In genomic region chr13:109009756-109010155, GRCh38 we compare ENCODE assay signal across 33 cellular contexts.
"Had no signal": no experiment of that assay in that cellular context is flagged by ENCODE, and none has a peak within 500 bp of the region (broad histone marks: within the 10 kb centered on the region; RNA-seq: fewer than 3 reads in every experiment).

No MANE protein-coding gene starts in this region.

- H3K4me3 Mint-ChIP-seq: activated B cell treated with CpG ODN at 0.5 μM for 24 hours; activated CD4-positive, alpha-beta memory T cell treated with anti-CD3 and anti-CD28 coated beads for 36 hours; activated CD4-positive, alpha-beta T cell treated with anti-CD3 and anti-CD28 coated beads, Interleukin-2, amount 10 ng/mL, durations not matched to agents 24 days and 14 days; activated CD8-positive, alpha-beta memory T cell treated with anti-CD3 and anti-CD28 coated beads, Interleukin-2, amount 10 ng/mL, durations not matched to agents 7 days and 5 days; activated CD8-positive, alpha-beta T cell treated with anti-CD3 and anti-CD28 coated beads, Interleukin-2, amount 10 ng/mL, durations not matched to agents 7 days and 5 days; activated naive CD4-positive, alpha-beta T cell treated with anti-CD3 and anti-CD28 coated beads, Interleukin-2, amount 10 ng/mL, durations not matched to agents 7 days and 5 days; activated naive CD4-positive, alpha-beta T cell treated with anti-CD3 and anti-CD28 coated beads, Interleukin-2, amount 50 U/mL, for 24 hours; activated naive CD8-positive, alpha-beta T cell treated with anti-CD3 and anti-CD28 coated beads for 36 hours; activated T-cell treated with anti-CD3 and anti-CD28 coated beads, Interleukin-2, amount 50 U/mL, for 24 hours; T-helper 1 cell treated with Interleukin-12 subunit alpha and Interleukin-12 subunit beta and Interleukin-4 antibody, amounts not matched to agents 30 μg/mL and 1 μg/mL, for 36 hours; T-helper 2 cell treated with Interferon-gamma antibody and Interleukin-4, amounts not matched to agents 5 μg/mL and 100 μg/mL, for 36 hours had no signal

- H3K36me3 Mint-ChIP-seq: activated CD4-positive, alpha-beta memory T cell treated with anti-CD3 and anti-CD28 coated beads for 36 hours; activated CD8-positive, alpha-beta memory T cell treated with anti-CD3 and anti-CD28 coated beads, Interleukin-2, amount 10 ng/mL, durations not matched to agents 7 days and 5 days; activated naive CD4-positive, alpha-beta T cell treated with anti-CD3 and anti-CD28 coated beads, Interleukin-2, amount 10 ng/mL, durations not matched to agents 7 days and 5 days; activated naive CD4-positive, alpha-beta T cell treated with anti-CD3 and anti-CD28 coated beads, Interleukin-2, amount 50 U/mL, for 24 hours; activated naive CD8-positive, alpha-beta T cell treated with anti-CD3 and anti-CD28 coated beads for 36 hours had no signal

- H3K27ac Mint-ChIP-seq: activated B cell treated with CpG ODN at 0.5 μM for 24 hours; activated CD4-positive, alpha-beta memory T cell treated with anti-CD3 and anti-CD28 coated beads for 36 hours; activated CD4-positive, alpha-beta T cell treated with anti-CD3 and anti-CD28 coated beads, Interleukin-2, amount 10 ng/mL, durations not matched to agents 24 days and 14 days; activated CD8-positive, alpha-beta memory T cell treated with anti-CD3 and anti-CD28 coated beads, Interleukin-2, amount 10 ng/mL, durations not matched to agents 7 days and 5 days; activated CD8-positive, alpha-beta T cell treated with anti-CD3 and anti-CD28 coated beads, Interleukin-2, amount 10 ng/mL, durations not matched to agents 7 days and 5 days; activated naive CD4-positive, alpha-beta T cell treated with anti-CD3 and anti-CD28 coated beads, Interleukin-2, amount 10 ng/mL, durations not matched to agents 7 days and 5 days; activated naive CD4-positive, alpha-beta T cell treated with anti-CD3 and anti-CD28 coated beads, Interleukin-2, amount 50 U/mL, for 24 hours; activated naive CD8-positive, alpha-beta T cell treated with anti-CD3 and anti-CD28 coated beads for 36 hours; activated T-cell treated with anti-CD3 and anti-CD28 coated beads, Interleukin-2, amount 50 U/mL, for 24 hours; activated T-helper 2 cell treated with anti-CD3 and anti-CD28 coated beads, Interferon-gamma antibody, Interleukin-2, Interleukin-4, amounts not matched to agents 10 μg/mL and 5 μg/mL and 100 μg/mL, durations not matched to agents 14 hours and 24 hours and 36 hours; T-helper 1 cell treated with Interleukin-12 subunit alpha and Interleukin-12 subunit beta and Interleukin-4 antibody, amounts not matched to agents 30 μg/mL and 1 μg/mL, for 36 hours; T-helper 2 cell treated with Interferon-gamma antibody and Interleukin-4, amounts not matched to agents 5 μg/mL and 100 μg/mL, for 36 hours had no signal

- H3K36me3 ChIP-seq: adrenal gland, brain microvascular endothelial cell, breast epithelium had no signal

- H3K4me1 Mint-ChIP-seq: activated B cell treated with CpG ODN at 0.5 μM for 24 hours; activated CD4-positive, alpha-beta T cell treated with anti-CD3 and anti-CD28 coated beads, Interleukin-2, amount 10 ng/mL, durations not matched to agents 24 days and 14 days; activated CD8-positive, alpha-beta memory T cell treated with anti-CD3 and anti-CD28 coated beads, Interleukin-2, amount 10 ng/mL, durations not matched to agents 7 days and 5 days; activated naive CD4-positive, alpha-beta T cell treated with anti-CD3 and anti-CD28 coated beads, Interleukin-2, amount 10 ng/mL, durations not matched to agents 7 days and 5 days; activated naive CD4-positive, alpha-beta T cell treated with anti-CD3 and anti-CD28 coated beads, Interleukin-2, amount 50 U/mL, for 24 hours; activated naive CD8-positive, alpha-beta T cell treated with anti-CD3 and anti-CD28 coated beads for 36 hours had no signal

- H3K27ac ChIP-seq: adrenal gland, body of pancreas, brain microvascular endothelial cell, breast epithelium, VCaP had no signal

- H3K27me3 ChIP-seq: adrenal gland, body of pancreas, brain microvascular endothelial cell, breast epithelium had no signal

- H3K9me3 ChIP-seq: adrenal gland, body of pancreas, breast epithelium had no signal

- ATAC-seq: activated CD8-positive, alpha-beta memory T cell treated with anti-CD3 and anti-CD28 coated beads, Interleukin-2, amount 10 ng/mL, durations not matched to agents 7 days and 5 days; activated CD8-positive, alpha-beta T cell treated with anti-CD3 and anti-CD28 coated beads, Interleukin-2, amount 10 ng/mL, durations not matched to agents 7 days and 5 days; body of pancreas had no signal

- H3K4me1 ChIP-seq: adrenal gland, body of pancreas, breast epithelium had no signal

- H3K27me3 Mint-ChIP-seq: activated CD4-positive, alpha-beta memory T cell treated with anti-CD3 and anti-CD28 coated beads for 36 hours; activated CD4-positive, alpha-beta T cell treated with anti-CD3 and anti-CD28 coated beads, Interleukin-2, amount 10 ng/mL, durations not matched to agents 24 days and 14 days; activated CD8-positive, alpha-beta memory T cell treated with anti-CD3 and anti-CD28 coated beads, Interleukin-2, amount 10 ng/mL, durations not matched to agents 7 days and 5 days; activated naive CD4-positive, alpha-beta T cell treated with anti-CD3 and anti-CD28 coated beads, Interleukin-2, amount 10 ng/mL, durations not matched to agents 7 days and 5 days; activated naive CD4-positive, alpha-beta T cell treated with anti-CD3 and anti-CD28 coated beads, Interleukin-2, amount 50 U/mL, for 24 hours; activated naive CD8-positive, alpha-beta T cell treated with anti-CD3 and anti-CD28 coated beads for 36 hours had no signal

- DNase-seq: activated B cell treated with CpG ODN at 0.5 μM for 24 hours; activated CD4-positive, alpha-beta memory T cell treated with anti-CD3 and anti-CD28 coated beads for 36 hours; activated CD4-positive, alpha-beta T cell treated with anti-CD3 and anti-CD28 coated beads for 4 hours; activated CD4-positive, alpha-beta T cell treated with anti-CD3 and anti-CD28 coated beads, Interleukin-2, amount 10 ng/mL, durations not matched to agents 24 days and 14 days; activated CD4-positive, alpha-beta T cell treated with anti-CD3 and anti-CD28 coated beads, Interleukin-2, amount 50 U/mL, for 1 hour; activated CD4-positive, alpha-beta T cell treated with anti-CD3 and anti-CD28 coated beads, Interleukin-2, amount 50 U/mL, for 4 hours; activated CD4-positive, CD25-positive, alpha-beta regulatory T cell treated with anti-CD3 and anti-CD28 coated beads, Interleukin-2, amount 50 U/mL, for 72 hours; activated CD8-positive, alpha-beta memory T cell treated with anti-CD3 and anti-CD28 coated beads for 24 hours; activated CD8-positive, alpha-beta memory T cell treated with anti-CD3 and anti-CD28 coated beads, Interleukin-2, amount 10 ng/mL, durations not matched to agents 7 days and 5 days; activated CD8-positive, alpha-beta memory T cell treated with anti-CD3 and anti-CD28 coated beads, Interleukin-2, amount 50 U/mL, for 48 hours; activated CD8-positive, alpha-beta T cell treated with anti-CD3 and anti-CD28 coated beads, Interleukin-2, amount 10 ng/mL, durations not matched to agents 7 days and 5 days; activated effector memory CD4-positive, alpha-beta T cell treated with Interleukin-2 at 50 U/mL for 16 hours; activated gamma-delta T cell; activated naive CD4-positive, alpha-beta T cell treated with anti-CD3 and anti-CD28 coated beads, Interleukin-2, amount 10 ng/mL, durations not matched to agents 7 days and 5 days; activated naive CD4-positive, alpha-beta T cell treated with Interleukin-2 at 50 U/mL for 16 hours; activated naive CD8-positive, alpha-beta T cell treated with anti-CD3 and anti-CD28 coated beads for 36 hours; activated T-cell treated with anti-CD3 and anti-CD28 coated beads, Interleukin-2, amount 50 U/mL, for 24 hours; activated T-cell treated with anti-CD3 and anti-CD28 coated beads, Interleukin-2, amount 50 U/mL, for 48 hours; adrenal gland; amniotic stem cell; aorta; body of pancreas; brain microvascular endothelial cell; central memory CD4-positive, alpha-beta T cell; T-helper 1 cell; T-helper 2 cell; T-helper 9 cell had no signal

- H3K4me3 ChIP-seq: adrenal gland, body of pancreas, breast epithelium had no signal

- H3K9me3 Mint-ChIP-seq: activated CD4-positive, alpha-beta memory T cell treated with anti-CD3 and anti-CD28 coated beads for 36 hours; activated CD4-positive, alpha-beta T cell treated with anti-CD3 and anti-CD28 coated beads, Interleukin-2, amount 10 ng/mL, durations not matched to agents 24 days and 14 days; activated naive CD4-positive, alpha-beta T cell treated with anti-CD3 and anti-CD28 coated beads, Interleukin-2, amount 10 ng/mL, durations not matched to agents 7 days and 5 days; activated naive CD4-positive, alpha-beta T cell treated with anti-CD3 and anti-CD28 coated beads, Interleukin-2, amount 50 U/mL, for 24 hours; activated naive CD8-positive, alpha-beta T cell treated with anti-CD3 and anti-CD28 coated beads for 36 hours; activated T-cell treated with anti-CD3 and anti-CD28 coated beads, Interleukin-2, amount 50 U/mL, for 24 hours; activated T-helper 2 cell treated with anti-CD3 and anti-CD28 coated beads, Interferon-gamma antibody, Interleukin-2, Interleukin-4, amounts not matched to agents 10 μg/mL and 5 μg/mL and 100 μg/mL, durations not matched to agents 14 hours and 24 hours and 36 hours; T-helper 2 cell treated with Interferon-gamma antibody and Interleukin-4, amounts not matched to agents 5 μg/mL and 100 μg/mL, for 36 hours had no signal
